Comparison of ENCODE assay signal across 20 cellular contexts in genomic region chr9:134518004-134518606, GRCh38.
DNase-seq lines count a peak whose midpoint lies in the region; ATAC-seq and TF ChIP-seq lines count a peak whose summit lies in the region.
"Had no signal": no experiment of that assay in that cellular context is flagged by ENCODE, and none has a peak within 500 bp of the region (broad histone marks: within the 10 kb centered on the region; RNA-seq: fewer than 3 reads in every experiment).

No MANE protein-coding gene starts in this region.

- peaks cover 0 to 4% (median under 1%) of the 10 kb centered on the region in 8 donors for H3K9me3 Mint-ChIP-seq in CD4-positive, alpha-beta memory T cell
- H3K9me3 Mint-ChIP-seq: activated T-helper 17 cell treated with anti-CD3 and anti-CD28 coated beads, Interleukin-2, amount 50 U/mL, for 72 hours; immature natural killer cell; T-helper 2 cell treated with Interferon-gamma antibody and Interleukin-4, amounts not matched to agents 5 μg/mL and 100 μg/mL, for 36 hours had no signal

- H3K4me3 Mint-ChIP-seq in CD4-positive, alpha-beta memory T cell: no peak overlapping the region
- H3K4me3 Mint-ChIP-seq: activated T-helper 17 cell treated with anti-CD3 and anti-CD28 coated beads, Interleukin-2, amount 50 U/mL, for 72 hours; immature natural killer cell; naive thymus-derived CD4-positive, alpha-beta T cell; T-helper 2 cell treated with Interferon-gamma antibody and Interleukin-4, amounts not matched to agents 5 μg/mL and 100 μg/mL, for 36 hours had no signal

- H3K4ac ChIP-seq in mesenchymal stem cell (ENCODE audit: low read depth in 1 of 2, low read length in 2 of 2): no peak overlapping the region

- no peaks in the 10 kb centered on the region for H3K36me3 Mint-ChIP-seq in CD4-positive, alpha-beta memory T cell
- H3K36me3 Mint-ChIP-seq: immature natural killer cell had no signal

- peak overlapping the region; percentile 49 for H3K9ac ChIP-seq in mesenchymal stem cell (ENCODE audit: low read length)

- peaks cover 1 to 6% of the 10 kb centered on the region in 2 donors for H3K27me3 Mint-ChIP-seq in CD4-positive, alpha-beta memory T cell

- no peaks in the 10 kb centered on the region for H3K4me1 Mint-ChIP-seq in CD4-positive, alpha-beta memory T cell
- H3K4me1 Mint-ChIP-seq: activated T-helper 17 cell treated with anti-CD3 and anti-CD28 coated beads, Interleukin-2, amount 50 U/mL, for 72 hours; immature natural killer cell had no signal

- no peaks in the 10 kb centered on the region for H3K27me3 ChIP-seq in H7 (ENCODE audit: control insufficient read depth, insufficient read depth, low read length)
- no peaks in the 10 kb centered on the region for H3K27me3 ChIP-seq in mesenchymal stem cell (ENCODE audit: control insufficient read depth in 1 of 2, insufficient read depth in 1 of 2, low read length in 2 of 2)
- H3K27me3 ChIP-seq in CD4-positive, alpha-beta memory T cell (ENCODE audit: insufficient read depth, low read length): no peaks in the 10 kb centered on the region
- H3K27me3 ChIP-seq in ovary: no peaks in the 10 kb centered on the region
- H3K27me3 ChIP-seq: brain microvascular endothelial cell had no signal

- H2AK5ac ChIP-seq in mesenchymal stem cell (ENCODE audit: low read length, severe bottlenecking): no peak overlapping the region

- WGBS in mesenchymal stem cell: 86% methylated on average over 28 of the region's 28 CpGs
- WGBS in ovary, 3 donors: 86 to 92% (median 87%) methylated on average over 28 of the region's 28 CpGs

- no peak overlapping the region for H2BK15ac ChIP-seq in mesenchymal stem cell (ENCODE audit: low read depth, poor library complexity, severe bottlenecking)

- no peak overlapping the region for H4K8ac ChIP-seq in mesenchymal stem cell (ENCODE audit: low read length)

- peak; percentile 73 for DNase-seq in AG08395 (ENCODE audit: low spot score)
- peak; percentile 88 for DNase-seq in H7
- DNase-seq in fibroblast of the conjunctiva (ENCODE audit: low read depth): peak; percentile 36
- no peak for DNase-seq in mesenchymal stem cell
- DNase-seq in CD4-positive, alpha-beta memory T cell: no peak
- no peak for DNase-seq in ovary
- DNase-seq: brain microvascular endothelial cell; dermis blood vessel endothelial cell; HCEC 1CT; immature natural killer cell; mammary epithelial cell; MV-4-11; naive thymus-derived CD4-positive, alpha-beta T cell; NCI-H2029 treated with DMSO at 0.1 percent for 48 hours; NCI-H526 treated with DMSO at 0.1 percent for 48 hours had no signal

- no peak overlapping the region for H2AFZ ChIP-seq in mesenchymal stem cell (ENCODE audit: low read depth, low read length)

- H3K79me1 ChIP-seq in mesenchymal stem cell (replicated peaks; ENCODE audit: low read length, poor library complexity, severe bottlenecking): no peaks in the 10 kb centered on the region

- POLR2A ChIA-PET in CD4-positive, alpha-beta memory T cell (lab: Charles Lee; ENCODE audit: partially characterized antibody): no interaction called here

- no peak for TF ChIP-seq EP300 in ovary (IDR thresholded peaks at IDR 0.05)

- peaks cover 8% of the 10 kb centered on the region for H3K4me1 ChIP-seq in mesenchymal stem cell (ENCODE audit: control insufficient read depth, insufficient read depth, low read depth, low read length)
- no peaks in the 10 kb centered on the region for H3K4me1 ChIP-seq in CD4-positive, alpha-beta memory T cell (ENCODE audit: insufficient read depth, low read length)
- no peaks in the 10 kb centered on the region for H3K4me1 ChIP-seq in ovary (ENCODE audit: insufficient read depth)
- H3K4me1 ChIP-seq: prostate gland had no signal

- TF ChIP-seq CTCF in ovary (IDR thresholded peaks at IDR 0.05): no peak

- H2BK12ac ChIP-seq in mesenchymal stem cell (ENCODE audit: low read length in 2 of 2): no peak overlapping the region

- intact Hi-C loops in CD4-positive, alpha-beta memory T cell (cut with micrococcal nuclease): no loop called here
- intact Hi-C loops in ovary (cut with DNase I): no loop called here

- ATAC-seq in GM21515 (IDR thresholded peaks at IDR 0.05; ENCODE audit: unreplicated experiment) (no peak), HG03469 (IDR thresholded peaks at IDR 0.05; ENCODE audit: unreplicated experiment) (no peak)
- ATAC-seq: activated T-helper 17 cell treated with anti-CD3 and anti-CD28 coated beads, Interleukin-2, amount 50 U/mL, for 72 hours; naive thymus-derived CD4-positive, alpha-beta T cell had no signal

- H3K23ac ChIP-seq in mesenchymal stem cell (ENCODE audit: low read length in 2 of 2): no peak overlapping the region

- no peaks in the 10 kb centered on the region for H3K36me3 ChIP-seq in H7 (replicated peaks; ENCODE audit: control insufficient read depth, insufficient read depth, low read length)
- H3K36me3 ChIP-seq in mesenchymal stem cell (ENCODE audit: control insufficient read depth in 1 of 2, insufficient read depth in 2 of 2, low read depth in 1 of 2, low read length in 2 of 2): no peaks in the 10 kb centered on the region
- no peaks in the 10 kb centered on the region for H3K36me3 ChIP-seq in CD4-positive, alpha-beta memory T cell (ENCODE audit: insufficient read depth, low read length)
- H3K36me3 ChIP-seq in ovary: no peaks in the 10 kb centered on the region
- H3K36me3 ChIP-seq: brain microvascular endothelial cell, prostate gland had no signal

- H3K9me3 ChIP-seq in mesenchymal stem cell (ENCODE audit: control insufficient read depth, low read length) (peaks cover 2% of the 10 kb centered on the region), ovary (no peaks in the 10 kb centered on the region)
- H3K9me3 ChIP-seq in CD4-positive, alpha-beta memory T cell (ENCODE audit: control insufficient read depth in 1 of 2, low read length in 2 of 2): no peaks in the 10 kb centered on the region
- H3K9me3 ChIP-seq: prostate gland had no signal

- H2BK5ac ChIP-seq in mesenchymal stem cell (ENCODE audit: low read depth, low read length, poor library complexity, severe bottlenecking): no peak overlapping the region

- no peak overlapping the region for H3K27ac Mint-ChIP-seq in CD4-positive, alpha-beta memory T cell
- H3K27ac Mint-ChIP-seq: activated T-helper 17 cell treated with anti-CD3 and anti-CD28 coated beads, Interleukin-2, amount 50 U/mL, for 72 hours; immature natural killer cell; T-helper 2 cell treated with Interferon-gamma antibody and Interleukin-4, amounts not matched to agents 5 μg/mL and 100 μg/mL, for 36 hours had no signal

- H3K4me3 ChIP-seq in H7 (ENCODE audit: insufficient read depth, low read depth, low read length) (no peak overlapping the region), mesenchymal stem cell (ENCODE audit: insufficient read depth in 1 of 2, low read depth in 1 of 2, low read length in 2 of 2) (no peak overlapping the region), ovary (no peak overlapping the region)
- no peak overlapping the region for H3K4me3 ChIP-seq in CD4-positive, alpha-beta memory T cell (ENCODE audit: low read length in 2 of 2)
- H3K4me3 ChIP-seq: prostate gland had no signal

- no peak overlapping the region for H3K4me2 ChIP-seq in mesenchymal stem cell (ENCODE audit: low read length, poor library complexity, severe bottlenecking)

- CTCF ChIA-PET in CD4-positive, alpha-beta memory T cell (lab: Charles Lee; ENCODE audit: partially characterized antibody): no interaction called here

- TF ChIP-seq POLR2A in ovary (IDR thresholded peaks at IDR 0.05): no peak

- H3K27ac ChIP-seq in mesenchymal stem cell (ENCODE audit: low read length, poor library complexity, severe bottlenecking) (no peak overlapping the region), ovary (no peak overlapping the region)
- no peak overlapping the region for H3K27ac ChIP-seq in CD4-positive, alpha-beta memory T cell (ENCODE audit: low read depth, low read length)
- H3K27ac ChIP-seq: brain microvascular endothelial cell, prostate gland had no signal

- no peak overlapping the region for H4K91ac ChIP-seq in mesenchymal stem cell (ENCODE audit: low read length)

- H2BK120ac ChIP-seq in mesenchymal stem cell (ENCODE audit: low read depth, low read length): no peak overlapping the region

- no peak overlapping the region for H3K14ac ChIP-seq in mesenchymal stem cell (ENCODE audit: low read length in 2 of 2)

- H3K18ac ChIP-seq in mesenchymal stem cell (ENCODE audit: low read depth in 1 of 2, low read length in 2 of 2): no peak overlapping the region

Comparison
In these comparisons a context has a peak if more than half of its experiments do, and no peak if none do; other contexts are left out.
1. DNase-seq: peak in AG08395 (single experiment), H7 (single experiment) and fibroblast of the conjunctiva (single experiment); none in mesenchymal stem cell (single experiment), CD4-positive, alpha-beta memory T cell (0 of 5) and ovary (0 of 5).